Comparison of ENCODE assay signal across 9 cellular contexts in genomic region chr20:46128310-46129151, GRCh38. TPM values are rescaled to one million over a fixed set of nuclear protein-coding genes. Genes with fewer than 3 reads are reported as not detected.
DNase-seq lines count a peak whose midpoint lies in the region; ATAC-seq and TF ChIP-seq lines count a peak whose summit lies in the region.
"Had no signal": no experiment of that assay in that cellular context is flagged by ENCODE, and none has a peak within 500 bp of the region (broad histone marks: within the 10 kb centered on the region; RNA-seq: fewer than 3 reads in every experiment).

No MANE protein-coding gene starts in this region.

- H3K9me2 ChIP-seq in neural cell (ENCODE audit: insufficient read depth, low read length): no peaks in the 10 kb centered on the region

- no peak overlapping the region for H3K9ac ChIP-seq in neural cell (ENCODE audit: low read length)

- DNase-seq in NCI-H1105 treated with DMSO at 0.1 percent for 48 hours (lab: John Stamatoyannopoulos, UW): peak; percentile 67
- no peak for DNase-seq in coronary artery (ENCODE audit: low spot score)
- no peak for DNase-seq in activated CD4-positive, alpha-beta T cell treated with anti-CD3 and anti-CD28 coated beads, Interleukin-2, amount 10 ng/mL, durations not matched to agents 7 days and 5 days
- DNase-seq in SIG-M5 treated with dmso at 0.1 percent for 504 hours (lab: John Stamatoyannopoulos, UW; ENCODE audit: unreplicated experiment): no peak

- H3F3A ChIP-seq in neural cell (ENCODE audit: insufficient read depth, low read length, poor library complexity, severe bottlenecking): no peaks in the 10 kb centered on the region

- no peaks in the 10 kb centered on the region for H3K79me2 ChIP-seq in neural cell (replicated peaks; ENCODE audit: insufficient read depth, low read length)

- H3K27ac Mint-ChIP-seq in activated CD4-positive, alpha-beta T cell treated with anti-CD3 and anti-CD28 coated beads, Interleukin-2, amount 10 ng/mL, durations not matched to agents 7 days and 5 days: no peak overlapping the region

- no peaks in the 10 kb centered on the region for H4K20me1 ChIP-seq in neural cell (ENCODE audit: insufficient read depth)

- H3K4me3 Mint-ChIP-seq in activated CD4-positive, alpha-beta T cell treated with anti-CD3 and anti-CD28 coated beads, Interleukin-2, amount 10 ng/mL, durations not matched to agents 7 days and 5 days: no peak overlapping the region

- peaks cover 24% of the 10 kb centered on the region for H3K27me3 ChIP-seq in neural cell (ENCODE audit: insufficient read depth, low read depth, low read length)

- no peaks in the 10 kb centered on the region for H3K9me3 ChIP-seq in neural cell (ENCODE audit: low read length)

- POLR2A ChIA-PET in activated CD4-positive, alpha-beta T cell treated with anti-CD3 and anti-CD28 coated beads, Interleukin-2, amount 10 ng/mL, durations not matched to agents 7 days and 5 days (lab: Charles Lee): no interaction called here

- peaks cover 29% of the 10 kb centered on the region for H3K27me3 Mint-ChIP-seq in activated CD4-positive, alpha-beta T cell treated with anti-CD3 and anti-CD28 coated beads, Interleukin-2, amount 10 ng/mL, durations not matched to agents 7 days and 5 days

- H3K9me3 Mint-ChIP-seq in activated CD4-positive, alpha-beta T cell treated with anti-CD3 and anti-CD28 coated beads, Interleukin-2, amount 10 ng/mL, durations not matched to agents 7 days and 5 days: no peaks in the 10 kb centered on the region

- H3K4me1 Mint-ChIP-seq in activated CD4-positive, alpha-beta T cell treated with anti-CD3 and anti-CD28 coated beads, Interleukin-2, amount 10 ng/mL, durations not matched to agents 7 days and 5 days: no peaks in the 10 kb centered on the region

- H3K36me3 ChIP-seq in neural cell (ENCODE audit: insufficient read depth, low read length): no peaks in the 10 kb centered on the region

- ATAC-seq in HG03565 (IDR thresholded peaks at IDR 0.05; ENCODE audit: unreplicated experiment): no peak
- no peak for ATAC-seq in GM21825 (IDR thresholded peaks at IDR 0.05; ENCODE audit: unreplicated experiment)
- ATAC-seq: left colon had no signal

- H3K4me2 ChIP-seq in neural cell (ENCODE audit: low read length): no peak overlapping the region

- no peaks in the 10 kb centered on the region for H3K36me3 Mint-ChIP-seq in activated CD4-positive, alpha-beta T cell treated with anti-CD3 and anti-CD28 coated beads, Interleukin-2, amount 10 ng/mL, durations not matched to agents 7 days and 5 days (ENCODE audit: low read depth)

- H2AFZ ChIP-seq in neural cell (ENCODE audit: low read depth, low read length): no peak overlapping the region

- TF ChIP-seq EP300 in neural cell (conservative IDR thresholded peaks at IDR 0.05; ENCODE audit: poor library complexity, severe bottlenecking): no peak

- H3K27ac ChIP-seq in coronary artery (no peak overlapping the region), neural cell (ENCODE audit: low read length) (no peak overlapping the region)

- no peak overlapping the region for H3K4me3 ChIP-seq in coronary artery
- H3K4me3 ChIP-seq in neural cell (ENCODE audit: low read length): no peak overlapping the region

- CTCF ChIA-PET in activated CD4-positive, alpha-beta T cell treated with anti-CD3 and anti-CD28 coated beads, Interleukin-2, amount 10 ng/mL, durations not matched to agents 7 days and 5 days (lab: Charles Lee): interaction anchor here (0.9 kb wide), 1 partner anchor 103 kb away, joined by 3 read pairs; no protein-coding TSS in a partner anchor

- TF ChIP-seq POLR2A in GM10847 (IDR thresholded peaks at IDR 0.05; ENCODE audit: extremely low read depth, insufficient read length): peak; percentile 13

- peak; percentile 69 for TF ChIP-seq RAD21 in neural cell (conservative IDR thresholded peaks at IDR 0.05)

- TF ChIP-seq CTCF in coronary artery (IDR thresholded peaks at IDR 0.05) (peak; percentile 43), neural cell (IDR thresholded peaks at IDR 0.05; ENCODE audit: poor library complexity, severe bottlenecking) (peak; percentile 66)

TF ChIP-seq in neural cell, 6 proteins besides CTCF, POLR2A, EP300 and RAD21:
- no peak for TF ChIP-seq REST (IDR thresholded peaks at IDR 0.05; ENCODE audit: borderline replicate concordance)
- no peak for TF ChIP-seq POLR2AphosphoS5 (IDR thresholded peaks at IDR 0.05)
- peak; percentile 69 for TF ChIP-seq SMC3 (conservative IDR thresholded peaks at IDR 0.05; ENCODE audit: poor library complexity)
- no peak for TF ChIP-seq TAF1 (IDR thresholded peaks at IDR 0.05; ENCODE audit: low read depth)
- no peak for TF ChIP-seq MXI1 (conservative IDR thresholded peaks at IDR 0.05; ENCODE audit: poor library complexity, severe bottlenecking)
TF ChIP-seq in neural cell: peak in this region for 1.

RNA-seq across cellular contexts. Expression of gene CD40, which starts 10.4 kb away (rescaled TPM):
- not detected in 2 replicates for polyA plus RNA-seq in neural cell
- not detected in 2 replicates for polyA minus RNA-seq in neural cell
- total RNA-seq in activated CD4-positive, alpha-beta T cell treated with anti-CD3 and anti-CD28 coated beads, Interleukin-2, amount 10 ng/mL, durations not matched to agents 7 days and 5 days: 1 to 10 TPM; 1.1 to 1.5 TPM

RNA-seq across cellular contexts. Expression of gene NCOA5, which starts 38.8 kb away (rescaled TPM):
- 23.0 and 29.9 TPM in 2 replicates for polyA plus RNA-seq in neural cell
- 41.3 and 41.4 TPM in 2 replicates for polyA minus RNA-seq in neural cell
- 10 to 100 TPM; 30.9 to 35.0 TPM for total RNA-seq in activated CD4-positive, alpha-beta T cell treated with anti-CD3 and anti-CD28 coated beads, Interleukin-2, amount 10 ng/mL, durations not matched to agents 7 days and 5 days
